9 cellular contexts compared by ENCODE assay signal in genomic region chr15:74315626-74316025, GRCh38. TPM values are rescaled to one million over a fixed set of nuclear protein-coding genes. Genes with fewer than 3 reads are reported as not detected.
DNase-seq lines count a peak whose midpoint lies in the region; TF ChIP-seq lines count a peak whose summit lies in the region.
"Had no signal": no experiment of that assay in that cellular context is flagged by ENCODE, and none has a peak within 500 bp of the region (broad histone marks: within the 10 kb centered on the region; RNA-seq: fewer than 3 reads in every experiment).

No MANE protein-coding gene starts in this region.

- H3K36me3 ChIP-seq in spleen = no peaks in the 10 kb centered on the region
- H3K36me3 ChIP-seq: SJSA1 had no signal

- intact Hi-C loops in activated T-helper 1 cell treated with anti-CD3 and anti-CD28 coated beads, Interleukin-12 subunit alpha, Interleukin-12 subunit beta, Interleukin-2, Interleukin-4 antibody, amounts not matched to agents 30 ng/mL and 10 ng/mL and 1 ng/mL, durations not matched to agents 14 hours and 24 hours and 36 hours (cut with micrococcal nuclease) = no loop called here
- intact Hi-C loops in spleen (cut with DNase I; ENCODE audit: low total_unique reads) = no loop called here

- no peak overlapping the region for H3K4me3 ChIP-seq in spleen
- H3K4me3 ChIP-seq: SJSA1 had no signal

- 3 to 20% (median 9%) methylated on average over 5 of the region's 5 CpGs for WGBS in spleen, 5 donors

- peak overlapping the region; percentile 44 for H3K27ac Mint-ChIP-seq in activated T-helper 1 cell treated with anti-CD3 and anti-CD28 coated beads, Interleukin-12 subunit alpha, Interleukin-12 subunit beta, Interleukin-2, Interleukin-4 antibody, amounts not matched to agents 30 ng/mL and 10 ng/mL and 1 ng/mL, durations not matched to agents 14 hours and 24 hours and 36 hours

- H3K9me3 Mint-ChIP-seq in activated T-helper 1 cell treated with anti-CD3 and anti-CD28 coated beads, Interleukin-12 subunit alpha, Interleukin-12 subunit beta, Interleukin-2, Interleukin-4 antibody, amounts not matched to agents 30 ng/mL and 10 ng/mL and 1 ng/mL, durations not matched to agents 14 hours and 24 hours and 36 hours = no peaks in the 10 kb centered on the region

- H3K4me1 Mint-ChIP-seq in activated T-helper 1 cell treated with anti-CD3 and anti-CD28 coated beads, Interleukin-12 subunit alpha, Interleukin-12 subunit beta, Interleukin-2, Interleukin-4 antibody, amounts not matched to agents 30 ng/mL and 10 ng/mL and 1 ng/mL, durations not matched to agents 14 hours and 24 hours and 36 hours (ENCODE audit: low read depth) = no peaks in the 10 kb centered on the region

- H3K9me3 ChIP-seq in spleen = no peaks in the 10 kb centered on the region
- H3K9me3 ChIP-seq: SJSA1 had no signal

- peak; percentile 69 for DNase-seq in activated CD8-positive, alpha-beta memory T cell treated with anti-CD3 and anti-CD28 coated beads for 24 hours
- no peak for DNase-seq in activated CD8-positive, alpha-beta memory T cell treated with anti-CD3 and anti-CD28 coated beads, Interleukin-2, amount 50 U/mL, for 4 hours
- DNase-seq in HT1080 (ENCODE audit: low read depth) (peak; percentile 56), spleen (peak; percentile 82), epidermal melanocyte (ENCODE audit: insufficient read length, low spot score) (no peak), LoVo (ENCODE audit: low spot score) (no peak), islet precursor cell (no peak)
- DNase-seq in activated T-helper 1 cell treated with anti-CD3 and anti-CD28 coated beads, Interleukin-12 subunit alpha, Interleukin-12 subunit beta, Interleukin-2, Interleukin-4 antibody, amounts not matched to agents 30 ng/mL and 10 ng/mL and 1 ng/mL, durations not matched to agents 14 hours and 24 hours and 36 hours (ENCODE audit: low spot score) = no peak

- H3K36me3 Mint-ChIP-seq in activated T-helper 1 cell treated with anti-CD3 and anti-CD28 coated beads, Interleukin-12 subunit alpha, Interleukin-12 subunit beta, Interleukin-2, Interleukin-4 antibody, amounts not matched to agents 30 ng/mL and 10 ng/mL and 1 ng/mL, durations not matched to agents 14 hours and 24 hours and 36 hours (ENCODE audit: low read depth) = no peaks in the 10 kb centered on the region

- H3K4me1 ChIP-seq in spleen = peaks cover 12 to 64% (median 37%) of the 10 kb centered on the region in 6 donors

- no peaks in the 10 kb centered on the region for H3K27me3 ChIP-seq in spleen (replicated peaks in 1 of 7)
- H3K27me3 ChIP-seq: SJSA1 had no signal

- no peak for TF ChIP-seq CTCF in spleen (IDR thresholded peaks at IDR 0.05 in 8 of 11, conservative IDR thresholded peaks at IDR 0.05 in 3 of 11)

- no peak for TF ChIP-seq POLR2A in spleen (IDR thresholded peaks at IDR 0.05)

- peak overlapping the region in 4 of 8 donors; percentile 19 to 63 (median 40) for H3K27ac ChIP-seq in spleen
- H3K27ac ChIP-seq: SJSA1 had no signal

- H3K4me3 Mint-ChIP-seq in activated T-helper 1 cell treated with anti-CD3 and anti-CD28 coated beads, Interleukin-12 subunit alpha, Interleukin-12 subunit beta, Interleukin-2, Interleukin-4 antibody, amounts not matched to agents 30 ng/mL and 10 ng/mL and 1 ng/mL, durations not matched to agents 14 hours and 24 hours and 36 hours = no peak overlapping the region

- H3K27me3 Mint-ChIP-seq in activated T-helper 1 cell treated with anti-CD3 and anti-CD28 coated beads, Interleukin-12 subunit alpha, Interleukin-12 subunit beta, Interleukin-2, Interleukin-4 antibody, amounts not matched to agents 30 ng/mL and 10 ng/mL and 1 ng/mL, durations not matched to agents 14 hours and 24 hours and 36 hours (ENCODE audit: insufficient read depth) = peaks cover 3% of the 10 kb centered on the region

RNA-seq across cellular contexts. Expression of gene CYP11A1, which starts 51.8 kb away (rescaled TPM):
- 0.80 and 0.87 TPM in 2 replicates for total RNA-seq in HT1080 (2014; rRNA removed; shearing (Covaris generic))
- 0.53 and 1.2 TPM in 2 replicates for polyA plus RNA-seq in HT1080 (2015; cell fraction: cytosol; rRNA removed)
- 0.77 TPM in 1 of 2 replicates, not detected in the other for polyA plus RNA-seq in HT1080 (2015; cell fraction: nucleus; rRNA removed)
- total RNA-seq in activated T-helper 1 cell treated with anti-CD3 and anti-CD28 coated beads, Interleukin-12 subunit alpha, Interleukin-12 subunit beta, Interleukin-2, Interleukin-4 antibody, amounts not matched to agents 30 ng/mL and 10 ng/mL and 1 ng/mL, durations not matched to agents 14 hours and 24 hours and 36 hours = not detected in 2 replicates
- 10 to 100 TPM in 1 of 7 donors, 1 to 10 TPM in 6; 3.2 to 14.3 (median 5.0) TPM for total RNA-seq in spleen
- 1 to 10 TPM; 1.6 to 3.6 (median 1.7) TPM for polyA plus RNA-seq in spleen

Comparison
In these comparisons a context has a peak if more than half of its experiments do, and no peak if none do; other contexts are left out.
1. DNase-seq: peak in activated CD8-positive, alpha-beta memory T cell treated with anti-CD3 and anti-CD28 coated beads for 24 hours (single experiment), HT1080 (single experiment) and spleen (single experiment); none in activated CD8-positive, alpha-beta memory T cell treated with anti-CD3 and anti-CD28 coated beads, Interleukin-2, amount 50 U/mL, for 4 hours (single experiment), activated T-helper 1 cell treated with anti-CD3 and anti-CD28 coated beads, Interleukin-12 subunit alpha, Interleukin-12 subunit beta, Interleukin-2, Interleukin-4 antibody, amounts not matched to agents 30 ng/mL and 10 ng/mL and 1 ng/mL, durations not matched to agents 14 hours and 24 hours and 36 hours (single experiment), epidermal melanocyte (single experiment), LoVo (single experiment) and islet precursor cell (single experiment).